10 cellular contexts compared by ENCODE assay signal in the genomic region with DNA sequence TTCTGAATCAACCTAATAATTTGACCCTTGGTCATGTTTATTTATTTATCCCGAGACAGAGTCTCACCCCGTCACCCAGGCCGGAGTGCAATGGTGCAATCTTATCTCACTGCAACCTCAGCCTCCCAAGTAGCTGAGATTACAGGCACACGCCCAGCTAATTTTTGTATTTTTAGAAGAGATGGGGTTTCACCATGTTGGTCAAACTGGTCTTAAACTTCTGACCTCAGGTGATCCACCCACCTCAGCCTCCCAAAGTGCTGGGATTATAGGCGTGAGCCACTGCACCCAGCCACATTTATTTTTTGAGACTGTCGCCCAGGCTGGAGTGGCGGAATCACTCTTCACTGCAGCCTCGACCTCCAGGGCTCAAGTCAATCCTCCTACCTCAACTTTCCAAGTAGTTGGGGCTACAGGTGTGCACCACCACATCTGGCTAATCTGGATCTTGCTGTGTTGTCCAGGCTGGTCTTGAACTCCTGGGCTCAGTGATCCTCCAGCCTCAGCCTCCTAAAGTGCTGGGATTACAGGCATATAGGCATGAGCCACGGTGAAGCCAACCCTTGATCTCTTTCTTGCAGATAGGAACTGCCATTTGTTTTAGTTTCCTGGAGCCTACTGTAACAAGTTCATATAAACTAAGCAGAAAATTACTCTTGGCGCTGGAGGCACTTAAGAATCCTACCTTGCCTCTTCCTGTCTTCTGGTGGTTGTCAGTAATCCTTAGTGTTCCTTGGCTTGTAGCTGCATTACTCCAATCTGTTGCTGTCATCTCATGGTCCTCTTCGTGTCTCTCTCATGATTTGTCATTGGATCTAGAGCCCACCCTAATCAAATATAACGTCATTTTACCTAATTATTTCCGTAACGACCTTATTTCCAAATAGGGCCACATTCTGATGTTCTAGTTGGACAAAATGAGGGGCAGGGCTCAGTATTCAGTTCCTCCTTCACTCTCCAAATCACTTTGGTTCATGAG. TPM values are rescaled to one million over a fixed set of nuclear protein-coding genes. Genes with fewer than 3 reads are reported as not detected.
A peak's percentile ranks its signal among the peaks of the same experiment; 100 is the strongest.
DNase-seq lines count a peak whose midpoint lies in the region; ATAC-seq, FAIRE-seq and TF ChIP-seq lines count a peak whose summit lies in the region.
"Had no signal": no experiment of that assay in that cellular context is flagged by ENCODE, and none has a peak within 500 bp of the region (broad histone marks: within the 10 kb centered on the region; RNA-seq: fewer than 3 reads in every experiment).

No MANE protein-coding gene starts in this region.

- CTCF ChIA-PET in mammary epithelial cell (lab: Charles Lee; ENCODE audit: low non-redundant PET), result no interaction called here

- H3K4me3 Mint-ChIP-seq in naive B cell, result peak overlapping the region; percentile 26 to 99 (median 92)

- no peaks in the 10 kb centered on the region for H3K27me3 Mint-ChIP-seq in naive B cell

- peak overlapping the region in 4 of 6 donors; percentile 36 to 99 (median 96) for H3K27ac Mint-ChIP-seq in naive B cell

- no peak overlapping the region for H3K4ac ChIP-seq in neuronal stem cell (ENCODE audit: low read length)

- H3K9me3 Mint-ChIP-seq in naive B cell, result no peaks in the 10 kb centered on the region

- no peaks in the 10 kb centered on the region for H3K9me3 ChIP-seq in Loucy (ENCODE audit: insufficient read depth, low read depth, low read length)
- no peaks in the 10 kb centered on the region for H3K9me3 ChIP-seq in mammary epithelial cell (replicated peaks; ENCODE audit: insufficient read depth, low read length)
- no peaks in the 10 kb centered on the region for H3K9me3 ChIP-seq in neuronal stem cell (replicated peaks in 1 of 2; ENCODE audit: control insufficient read depth in 2 of 2, insufficient read depth in 1 of 2, low read depth in 1 of 2, low read length in 2 of 2)
- no peaks in the 10 kb centered on the region for H3K9me3 ChIP-seq in esophagus muscularis mucosa
- H3K9me3 ChIP-seq: suprapubic skin had no signal

- H3K79me2 ChIP-seq in Loucy (ENCODE audit: insufficient read depth, low read length) (peaks cover 70% of the 10 kb centered on the region), mammary epithelial cell (ENCODE audit: insufficient read depth, low read length) (peaks cover 64% of the 10 kb centered on the region)

- no peak for ATAC-seq in naive B cell (ENCODE audit: low read depth in 2 of 2)
- ATAC-seq in HG03442 (IDR thresholded peaks at IDR 0.05; ENCODE audit: unreplicated experiment), result no peak

- H4K8ac ChIP-seq in neuronal stem cell (ENCODE audit: low read depth, low read length), result no peak overlapping the region

- H3K4me1 ChIP-seq in Loucy (ENCODE audit: insufficient read depth, low read length, poor library complexity, severe bottlenecking) (peaks cover 47% of the 10 kb centered on the region), mammary epithelial cell (ENCODE audit: insufficient read depth, low read length) (peaks cover 41% of the 10 kb centered on the region), neuronal stem cell (ENCODE audit: control insufficient read depth in 2 of 2, insufficient read depth in 1 of 2, low read depth in 1 of 2, low read length in 2 of 2) (peaks cover 21 to 27% of the 10 kb centered on the region in 2 donors), esophagus muscularis mucosa (peaks cover 63 to 89% (median 80%) of the 10 kb centered on the region in 4 donors)

- WGBS in mammary epithelial cell (ENCODE audit: low coverage, missing lambda C conversion rate), result 60% methylated on average over 14 of the region's 14 CpGs
- WGBS in neuronal stem cell (ENCODE audit: extremely low coverage in 2 of 2, insufficient read length in 2 of 2, insufficient replicate concordance in 1 of 2), 2 donors, result no CpG with 5 or more reads among the region's 14 CpGs
- WGBS in esophagus muscularis mucosa, result 56% methylated on average over 13 of the region's 14 CpGs

- BruUV-seq in mammary epithelial cell (replicated peaks; lab: Mats Ljungman, UMichigan), result no TSS peak

- H3K4me1 Mint-ChIP-seq in naive B cell, result peaks cover 62 to 85% (median 81%) of the 10 kb centered on the region in 3 donors

- intact Hi-C loops in mammary epithelial cell (cut with micrococcal nuclease), result loop anchor here (10.0 kb wide), 1 partner anchor 301 kb away; no protein-coding TSS in a partner anchor
- intact Hi-C loops in esophagus muscularis mucosa (cut with DNase I), result loop anchor here (5.0 kb wide), 1 partner anchor 38 kb away; a partner anchor contains a TSS

- H2BK12ac ChIP-seq in neuronal stem cell (ENCODE audit: low read length), result no peak overlapping the region

- peaks cover 10% of the 10 kb centered on the region; the same call in 1 of the 2 replicates for H3F3A ChIP-seq in Loucy (ENCODE audit: low read depth)

- H2AFZ ChIP-seq in Loucy (ENCODE audit: low read length) (no peak overlapping the region), mammary epithelial cell (ENCODE audit: low read depth, low read length) (no peak overlapping the region), neuronal stem cell (ENCODE audit: low read length) (no peak overlapping the region)

- DNase-seq in DMS114 treated with DMSO at 0.1 percent for 48 hours (lab: John Stamatoyannopoulos, UW; ENCODE audit: unreplicated experiment), result peak; percentile 20
- no peak for DNase-seq in mammary epithelial cell
- DNase-seq in naive B cell, result no peak
- no peak for DNase-seq in neuronal stem cell (ENCODE audit: low spot score)
- no peak for DNase-seq in esophagus muscularis mucosa (ENCODE audit: extremely low spot score)
- DNase-seq in RCC 7860 (ENCODE audit: low spot score), result no peak
- DNase-seq: midbrain had no signal

- H3K36me3 ChIP-seq in Loucy (ENCODE audit: insufficient read depth, low read length), result peaks cover 39% of the 10 kb centered on the region
- peaks cover 34% of the 10 kb centered on the region for H3K36me3 ChIP-seq in mammary epithelial cell (ENCODE audit: insufficient read depth, low read length)
- H3K36me3 ChIP-seq in neuronal stem cell (replicated peaks in 1 of 2; ENCODE audit: control insufficient read depth in 2 of 2, insufficient read depth in 2 of 2, low read length in 2 of 2), result peaks cover 37 to 69% of the 10 kb centered on the region in 2 donors
- H3K36me3 ChIP-seq in esophagus muscularis mucosa, result peaks cover 18 to 53% (median 41%) of the 10 kb centered on the region in 4 donors

- dilution Hi-C loops in mammary epithelial cell (cut with HindIII; ENCODE audit: low sequenced_read_pairs), result no loop called here

- no peak overlapping the region for H2BK15ac ChIP-seq in neuronal stem cell (ENCODE audit: low read length)

- no peaks in the 10 kb centered on the region for H3K9me2 ChIP-seq in Loucy (replicated peaks; ENCODE audit: low read depth, low read length)

- no peak overlapping the region for H2BK120ac ChIP-seq in neuronal stem cell (ENCODE audit: low read depth, low read length)

- H2AK5ac ChIP-seq in neuronal stem cell (ENCODE audit: low read depth, low read length), result no peak overlapping the region

- in situ Hi-C loops in mammary epithelial cell (cut with MboI; ENCODE audit: low sequenced_read_pairs in 2 of 2), result loop anchor here in 1 of 2 donors (10.0 kb wide), 1 partner anchor 131 kb away; no protein-coding TSS in a partner anchor

- TF ChIP-seq POLR2A in esophagus muscularis mucosa (IDR thresholded peaks at IDR 0.05; ENCODE audit: low read depth), result no peak

- H3K4me3 ChIP-seq in Loucy (ENCODE audit: low read length, poor library complexity, severe bottlenecking) (peak overlapping the region; percentile 95), mammary epithelial cell (replicated peaks in 1 of 3; ENCODE audit: insufficient read depth in 1 of 3, low read depth in 2 of 3, low read length in 3 of 3) (peak overlapping the region; percentile 17 to 82 (median 75)), neuronal stem cell (ENCODE audit: low read length in 2 of 2) (no peak overlapping the region), esophagus muscularis mucosa (no peak overlapping the region)

- H3K27me3 ChIP-seq in Loucy (ENCODE audit: insufficient read depth, low read length, poor library complexity, severe bottlenecking), result peaks cover 6% of the 10 kb centered on the region
- no peaks in the 10 kb centered on the region for H3K27me3 ChIP-seq in mammary epithelial cell (ENCODE audit: insufficient read depth, low read length)
- H3K27me3 ChIP-seq in neuronal stem cell (ENCODE audit: control insufficient read depth in 3 of 3, insufficient read depth in 3 of 3, low read depth in 1 of 3, low read length in 3 of 3), result no peaks in the 10 kb centered on the region
- H3K27me3 ChIP-seq in esophagus muscularis mucosa, result no peaks in the 10 kb centered on the region
- H3K27me3 ChIP-seq: suprapubic skin had no signal

- no peak overlapping the region for H2BK5ac ChIP-seq in neuronal stem cell (ENCODE audit: low read length)

- H3K4me2 ChIP-seq in Loucy (ENCODE audit: low read depth, low read length, poor library complexity, severe bottlenecking) (peak overlapping the region; percentile 99), mammary epithelial cell (ENCODE audit: insufficient read depth, low read depth, low read length) (peak overlapping the region; percentile 88), neuronal stem cell (ENCODE audit: insufficient read depth, low read length, poor library complexity, severe bottlenecking) (no peak overlapping the region)

- H3K27ac ChIP-seq in mammary epithelial cell (ENCODE audit: insufficient read depth, low read depth, low read length) (no peak overlapping the region), neuronal stem cell (replicated peaks; ENCODE audit: low read length) (no peak overlapping the region), esophagus muscularis mucosa (replicated peaks in 1 of 4) (peak overlapping the region in 1 of 4 donors; percentile 18)

- H4K91ac ChIP-seq in neuronal stem cell (ENCODE audit: low read depth, low read length, poor library complexity), result no peak overlapping the region

- peaks cover 47% of the 10 kb centered on the region for H4K20me1 ChIP-seq in Loucy (ENCODE audit: insufficient read depth, low read length, poor library complexity, severe bottlenecking)
- peaks cover 8% of the 10 kb centered on the region for H4K20me1 ChIP-seq in mammary epithelial cell (ENCODE audit: insufficient read depth, low read length)

- no peak overlapping the region for H3K18ac ChIP-seq in neuronal stem cell (ENCODE audit: low read length)

- H3K36me3 Mint-ChIP-seq in naive B cell, result peaks cover 4 to 8% of the 10 kb centered on the region in 2 donors

- no peak overlapping the region for H3K23ac ChIP-seq in neuronal stem cell (ENCODE audit: low read depth, low read length, poor library complexity)

- TF ChIP-seq EP300 in esophagus muscularis mucosa (IDR thresholded peaks at IDR 0.05), result no peak

- no peak for FAIRE-seq in RCC 7860 (lab: Jason Lieb, UNC)

- no peak overlapping the region for H3K14ac ChIP-seq in neuronal stem cell (ENCODE audit: low read length)

- TF ChIP-seq CTCF in Loucy (conservative IDR thresholded peaks at IDR 0.05; ENCODE audit: low read length) (no peak), mammary epithelial cell (conservative IDR thresholded peaks at IDR 0.05 in 1 of 2, IDR thresholded peaks at IDR 0.05 in 1 of 2; ENCODE audit: extremely low read depth in 1 of 2, insufficient read depth in 1 of 2, low read depth in 1 of 2, low read length in 2 of 2) (no peak), esophagus muscularis mucosa (IDR thresholded peaks at IDR 0.05) (no peak)

- H3K9ac ChIP-seq in Loucy (ENCODE audit: low read depth, low read length, poor library complexity, severe bottlenecking), result peak overlapping the region; percentile 94
- peak overlapping the region; percentile 97 for H3K9ac ChIP-seq in mammary epithelial cell (ENCODE audit: insufficient read depth, low read length)
- H3K9ac ChIP-seq in neuronal stem cell (ENCODE audit: low read depth, low read length, poor library complexity), result no peak overlapping the region

- peaks cover 8% of the 10 kb centered on the region for H3K79me1 ChIP-seq in neuronal stem cell (ENCODE audit: low read depth, low read length)

RNA-seq across cellular contexts. Expression of a gene that starts 2.3 kb away (rescaled TPM):
- 1,000 to 10,000 TPM; 2,176 to 2,484 TPM for total RNA-seq in mammary epithelial cell
- polyA plus RNA-seq in mammary epithelial cell, result 6,736 TPM
- 2,175 TPM for polyA minus RNA-seq in mammary epithelial cell
- over 10,000 TPM in 1 of 6 donors, 1,000 to 10,000 TPM in 5; 6,561 to 10,092 (median 8,290) TPM for polyA plus RNA-seq in naive B cell (ENCODE audit: low read depth in 6 of 6)
- polyA plus RNA-seq in neuronal stem cell (2013, experiment 1 of 2), result 7,654 TPM
- polyA plus RNA-seq in neuronal stem cell (2013, experiment 2 of 2), result 7,710 TPM
- 1,000 to 10,000 TPM; 1,642 to 3,082 (median 2,562) TPM for total RNA-seq in esophagus muscularis mucosa

RNA-seq across cellular contexts. Expression of a gene that starts 2.5 kb away (rescaled TPM):
- 10 to 100 TPM; 34.0 to 40.2 TPM for total RNA-seq in mammary epithelial cell
- polyA plus RNA-seq in mammary epithelial cell, result 60.8 TPM
- polyA minus RNA-seq in mammary epithelial cell, result 81.1 TPM
- 10 to 100 TPM in 5 of 6 donors, 1 to 10 TPM in 1; 5.3 to 18.9 (median 14.4) TPM for polyA plus RNA-seq in naive B cell (ENCODE audit: low read depth in 6 of 6)
- polyA plus RNA-seq in neuronal stem cell (2013, experiment 1 of 2), result 41.1 TPM
- 41.5 TPM for polyA plus RNA-seq in neuronal stem cell (2013, experiment 2 of 2)
- total RNA-seq in esophagus muscularis mucosa, result 10 to 100 TPM; 22.5 to 34.9 (median 31.8) TPM

RNA-seq across cellular contexts. Expression of a gene that starts 2.7 kb away (rescaled TPM):
- total RNA-seq in mammary epithelial cell (1 to 10 TPM in 1 of 2 donors, under 1 TPM in 1; 0.83 to 1.1 TPM), esophagus muscularis mucosa (10 to 100 TPM; 13.1 to 26.8 (median 24.2) TPM)
- polyA plus RNA-seq in mammary epithelial cell (1.1 TPM), naive B cell (ENCODE audit: low read depth in 6 of 6) (10 to 100 TPM; 18.3 to 31.6 (median 22.2) TPM)
- polyA minus RNA-seq in mammary epithelial cell, result 1.1 TPM
- 1.3 TPM for polyA plus RNA-seq in neuronal stem cell (2013, experiment 1 of 2)
- 1.4 TPM for polyA plus RNA-seq in neuronal stem cell (2013, experiment 2 of 2)

RNA-seq across cellular contexts. Expression of a gene that starts 14.8 kb away (rescaled TPM):
- 10 to 100 TPM; 55.0 to 55.3 TPM for total RNA-seq in mammary epithelial cell
- polyA plus RNA-seq in mammary epithelial cell, result 54.0 TPM
- polyA minus RNA-seq in mammary epithelial cell, result 103 TPM
- polyA plus RNA-seq in naive B cell (ENCODE audit: low read depth in 6 of 6), result 10 to 100 TPM; 50.5 to 78.0 (median 59.3) TPM
- 31.2 TPM for polyA plus RNA-seq in neuronal stem cell (2013, experiment 1 of 2)
- 30.9 TPM for polyA plus RNA-seq in neuronal stem cell (2013, experiment 2 of 2)
- total RNA-seq in esophagus muscularis mucosa, result 10 to 100 TPM; 30.5 to 42.6 (median 35.7) TPM

RNA-seq across cellular contexts. Expression of a gene that starts 15.2 kb away (rescaled TPM):
- total RNA-seq in mammary epithelial cell, result 10 to 100 TPM; 15.2 to 59.2 TPM
- polyA plus RNA-seq in mammary epithelial cell, result 45.0 TPM
- 37.5 TPM for polyA minus RNA-seq in mammary epithelial cell
- 10 to 100 TPM; 29.4 to 47.8 (median 41.3) TPM for polyA plus RNA-seq in naive B cell (ENCODE audit: low read depth in 6 of 6)
- 63.9 TPM for polyA plus RNA-seq in neuronal stem cell (2013, experiment 1 of 2)
- polyA plus RNA-seq in neuronal stem cell (2013, experiment 2 of 2), result 63.8 TPM
- total RNA-seq in esophagus muscularis mucosa, result 10 to 100 TPM; 29.1 to 54.2 (median 43.7) TPM

Comparison
In these comparisons a context has a peak if more than half of its experiments do, and no peak if none do; other contexts are left out.
1. H3K4me3 ChIP-seq: peak in Loucy (single experiment) and mammary epithelial cell (3 of 3); none in neuronal stem cell (0 of 2) and esophagus muscularis mucosa (0 of 4).
2. RNA of a gene that starts 2.7 kb away (total RNA-seq): 13.1 to 26.8 TPM in esophagus muscularis mucosa; 0.83 to 1.1 TPM in mammary epithelial cell; every median in the first group is over 4 times any median in the second.